In the genomic region with DNA sequence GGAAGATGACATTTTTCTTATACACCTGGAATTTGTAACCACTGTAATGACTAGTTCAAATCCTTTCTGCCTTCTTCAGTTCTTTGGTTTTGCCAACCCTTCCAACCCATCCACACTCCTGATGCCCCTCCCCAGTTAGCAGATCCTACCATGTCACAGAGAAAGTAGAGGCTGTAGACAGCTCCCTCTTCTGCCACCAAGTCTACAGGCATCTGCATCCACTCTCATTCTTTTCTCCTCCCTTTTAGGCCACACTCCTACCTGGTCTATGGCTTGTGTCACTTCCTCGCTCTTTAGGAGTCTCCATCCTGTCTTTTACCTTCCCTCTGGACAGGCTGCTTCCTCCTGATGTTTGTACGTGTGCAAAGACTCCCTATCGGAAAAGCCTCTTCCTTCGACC, we compare ENCODE assay signal across 41 cellular contexts.
"Had no signal": no experiment of that assay in that cellular context is flagged by ENCODE, and none has a peak within 500 bp of the region (broad histone marks: within the 10 kb centered on the region; RNA-seq: fewer than 3 reads in every experiment).

No MANE protein-coding gene starts in this region.

- H3K4me2 ChIP-seq: SK-N-SH had no signal

- H3K9ac ChIP-seq: SK-N-SH had no signal

- H3K4me1 Mint-ChIP-seq: activated CD4-positive, alpha-beta memory T cell treated with anti-CD3 and anti-CD28 coated beads, Interleukin-2, amount 10 ng/mL, durations not matched to agents 7 days and 5 days; activated CD8-positive, alpha-beta memory T cell treated with anti-CD3 and anti-CD28 coated beads, Interleukin-2, amount 10 ng/mL, durations not matched to agents 7 days and 5 days; activated naive CD4-positive, alpha-beta T cell treated with anti-CD3 and anti-CD28 coated beads, Interleukin-2, amount 10 ng/mL, durations not matched to agents 7 days and 5 days had no signal

- H3K4me1 ChIP-seq: Peyer's patch had no signal

- H3K27me3 Mint-ChIP-seq: activated naive CD8-positive, alpha-beta T cell; activated naive CD8-positive, alpha-beta T cell treated with anti-CD3 and anti-CD28 coated beads, Interleukin-2, amount 50 U/mL, for 24 hours; brain had no signal

- H3K9me3 Mint-ChIP-seq: activated CD4-positive, alpha-beta memory T cell treated with anti-CD3 and anti-CD28 coated beads, Interleukin-2, amount 10 ng/mL, durations not matched to agents 7 days and 5 days; activated naive CD4-positive, alpha-beta T cell treated with anti-CD3 and anti-CD28 coated beads, Interleukin-2, amount 10 ng/mL, durations not matched to agents 7 days and 5 days; activated naive CD8-positive, alpha-beta T cell treated with anti-CD3 and anti-CD28 coated beads, Interleukin-2, amount 50 U/mL, for 24 hours; brain had no signal

- H3K4me3 Mint-ChIP-seq: activated CD4-positive, alpha-beta memory T cell treated with anti-CD3 and anti-CD28 coated beads, Interleukin-2, amount 10 ng/mL, durations not matched to agents 7 days and 5 days; activated CD8-positive, alpha-beta memory T cell treated with anti-CD3 and anti-CD28 coated beads, Interleukin-2, amount 10 ng/mL, durations not matched to agents 7 days and 5 days; activated naive CD4-positive, alpha-beta T cell treated with anti-CD3 and anti-CD28 coated beads, Interleukin-2, amount 10 ng/mL, durations not matched to agents 7 days and 5 days; activated naive CD8-positive, alpha-beta T cell; activated naive CD8-positive, alpha-beta T cell treated with anti-CD3 and anti-CD28 coated beads, Interleukin-2, amount 50 U/mL, for 24 hours; brain had no signal

- H3K27ac ChIP-seq: Peyer's patch, SJSA1, VCaP had no signal

- DNase-seq: activated CD4-positive, alpha-beta memory T cell treated with anti-CD3 and anti-CD28 coated beads, Interleukin-2, amount 10 ng/mL, durations not matched to agents 7 days and 5 days; activated CD4-positive, alpha-beta T cell treated with anti-CD3 and anti-CD28 coated beads for 1 hour; activated CD4-positive, alpha-beta T cell treated with anti-CD3 and anti-CD28 coated beads for 48 hours; activated CD4-positive, CD25-positive, alpha-beta regulatory T cell; activated CD8-positive, alpha-beta memory T cell treated with anti-CD3 and anti-CD28 coated beads for 24 hours; activated CD8-positive, alpha-beta memory T cell treated with anti-CD3 and anti-CD28 coated beads, Interleukin-2, amount 10 ng/mL, durations not matched to agents 7 days and 5 days; activated CD8-positive, alpha-beta memory T cell treated with anti-CD3 and anti-CD28 coated beads, Interleukin-2, amount 50 U/mL, for 48 hours; activated effector memory CD4-positive, alpha-beta T cell treated with Interleukin-2 at 50 U/mL for 16 hours; activated naive CD4-positive, alpha-beta T cell treated with anti-CD3 and anti-CD28 coated beads, Interleukin-2, amount 10 ng/mL, durations not matched to agents 7 days and 5 days; activated naive CD8-positive, alpha-beta T cell treated with anti-CD3 and anti-CD28 coated beads, Interleukin-2, amount 50 U/mL, for 24 hours; activated T-cell treated with anti-CD3 and anti-CD28 coated beads, Interleukin-2, amount 50 U/mL, for 48 hours; anterior cingulate cortex; caudate nucleus; cerebellar nuclear complex; Karpas-422; MM.1S; MV-4-11; NCI-H1092; NCI-H1417; NCI-H146; NCI-H187; NCI-H2029 treated with DMSO at 0.1 percent for 48 hours; NCI-H2107; NCI-H2171; NCI-H510A; NCI-H526; NCI-H748 treated with DMSO at 0.1 percent for 48 hours; NK-92 treated with Interleukin-12 subunit alpha and Interleukin-12 subunit beta, amount 100 ng/mL, for 24 hours; PC-3; RPMI8226; SHP77 treated with DMSO at 0.1 percent for 48 hours; SK-N-SH; T-helper 1 cell; T-helper 2 cell; T-helper 9 cell had no signal

- H3K4me3 ChIP-seq: Peyer's patch, SJSA1 had no signal

- ATAC-seq: activated CD8-positive, alpha-beta memory T cell treated with anti-CD3 and anti-CD28 coated beads, Interleukin-2, amount 10 ng/mL, durations not matched to agents 7 days and 5 days; activated naive CD8-positive, alpha-beta T cell treated with anti-CD3 and anti-CD28 coated beads, Interleukin-2, amount 50 U/mL, for 24 hours; PC-3 had no signal

- H3K9me3 ChIP-seq: Peyer's patch, SJSA1, SK-N-SH had no signal

- H3K27me3 ChIP-seq: Peyer's patch, SJSA1 had no signal

- H3K27ac Mint-ChIP-seq: activated CD4-positive, alpha-beta memory T cell treated with anti-CD3 and anti-CD28 coated beads, Interleukin-2, amount 10 ng/mL, durations not matched to agents 7 days and 5 days; activated CD8-positive, alpha-beta memory T cell treated with anti-CD3 and anti-CD28 coated beads, Interleukin-2, amount 10 ng/mL, durations not matched to agents 7 days and 5 days; activated naive CD4-positive, alpha-beta T cell treated with anti-CD3 and anti-CD28 coated beads, Interleukin-2, amount 10 ng/mL, durations not matched to agents 7 days and 5 days; activated naive CD8-positive, alpha-beta T cell; activated naive CD8-positive, alpha-beta T cell treated with anti-CD3 and anti-CD28 coated beads, Interleukin-2, amount 50 U/mL, for 24 hours; brain had no signal

- H3K36me3 Mint-ChIP-seq: activated naive CD4-positive, alpha-beta T cell treated with anti-CD3 and anti-CD28 coated beads, Interleukin-2, amount 10 ng/mL, durations not matched to agents 7 days and 5 days; activated naive CD8-positive, alpha-beta T cell; brain had no signal

- H3K36me3 ChIP-seq: Peyer's patch, SJSA1 had no signal

- FAIRE-seq: bronchial epithelial cell had no signal
